ENCODE assay signal across 17 cellular contexts in genomic region chr1:26362331-26362730, GRCh38. TPM values are rescaled to one million over a fixed set of nuclear protein-coding genes. Genes with fewer than 3 reads are reported as not detected.
DNase-seq lines count a peak whose midpoint lies in the region; ATAC-seq, FAIRE-seq and TF ChIP-seq lines count a peak whose summit lies in the region.
"Had no signal": no experiment of that assay in that cellular context is flagged by ENCODE, and none has a peak within 500 bp of the region (broad histone marks: within the 10 kb centered on the region; RNA-seq: fewer than 3 reads in every experiment).

No MANE protein-coding gene starts in this region.

- no peak overlapping the region for H3K4me3 Mint-ChIP-seq in T-cell
- H3K4me3 Mint-ChIP-seq in naive thymus-derived CD8-positive, alpha-beta T cell, result peak overlapping the region in 7 of 10 donors; percentile 1 to 56 (median 16)
- H3K4me3 Mint-ChIP-seq in activated CD4-positive, alpha-beta memory T cell treated with anti-CD3 and anti-CD28 coated beads, Interleukin-2, amount 10 ng/mL, durations not matched to agents 7 days and 5 days, result no peak overlapping the region
- H3K4me3 Mint-ChIP-seq: GM23338 had no signal

- TF ChIP-seq CTCF in HepG2 (CRISPR knock-in tag; IDR thresholded peaks at IDR 0.05) (no peak), right lobe of liver (IDR thresholded peaks at IDR 0.05) (no peak)

- H3K4me3 ChIP-seq in HepG2 (replicated peaks in 1 of 3; ENCODE audit: insufficient read depth in 1 of 3, low read depth in 2 of 3, low read length in 3 of 3), result no peak overlapping the region
- no peak overlapping the region for H3K4me3 ChIP-seq in right lobe of liver
- H3K4me3 ChIP-seq: GM12878, GM23338 had no signal

- H3K36me3 ChIP-seq in HepG2 (replicated peaks in 1 of 2; ENCODE audit: control insufficient read depth in 1 of 2, insufficient read depth in 2 of 2, low read length in 2 of 2), result no peaks in the 10 kb centered on the region
- H3K36me3 ChIP-seq in right lobe of liver, result no peaks in the 10 kb centered on the region
- H3K36me3 ChIP-seq: BE2C had no signal

- H3K4me1 ChIP-seq in HepG2 (ENCODE audit: insufficient read depth, low read length) (peaks cover 72% of the 10 kb centered on the region), right lobe of liver (peaks cover 0 to 10% (median 5%) of the 10 kb centered on the region in 4 donors)
- H3K4me1 ChIP-seq: BE2C had no signal

- H3K27me3 ChIP-seq in HepG2 (ENCODE audit: control insufficient read depth in 1 of 2, insufficient read depth in 2 of 2, low read length in 2 of 2), result no peaks in the 10 kb centered on the region
- H3K27me3 ChIP-seq in right lobe of liver, result no peaks in the 10 kb centered on the region

- no peak for TF ChIP-seq RAD21 in HepG2 (CRISPR knock-in tag; IDR thresholded peaks at IDR 0.05)

- H3K9me3 ChIP-seq in HepG2 (ENCODE audit: low read length), result no peaks in the 10 kb centered on the region
- no peaks in the 10 kb centered on the region for H3K9me3 ChIP-seq in right lobe of liver
- H3K9me3 ChIP-seq: BE2C had no signal

- H3K27ac Mint-ChIP-seq in T-cell, result peak overlapping the region; percentile 66 to 77
- peak overlapping the region in 3 of 10 donors; percentile 1 to 43 (median 28) for H3K27ac Mint-ChIP-seq in naive thymus-derived CD8-positive, alpha-beta T cell
- H3K27ac Mint-ChIP-seq in activated CD4-positive, alpha-beta memory T cell treated with anti-CD3 and anti-CD28 coated beads, Interleukin-2, amount 10 ng/mL, durations not matched to agents 7 days and 5 days, result no peak overlapping the region
- H3K27ac Mint-ChIP-seq: GM23338, H9 had no signal

- TF ChIP-seq POLR2A in HepG2 (IDR thresholded peaks at IDR 0.05; ENCODE audit: insufficient read depth in 1 of 2, low read depth in 2 of 2, low read length in 2 of 2) (no peak), right lobe of liver (IDR thresholded peaks at IDR 0.05) (no peak)

- no peak overlapping the region for H2AFZ ChIP-seq in HepG2 (ENCODE audit: low read length)
- H2AFZ ChIP-seq: GM23338 had no signal

- no peaks in the 10 kb centered on the region for H3K79me2 ChIP-seq in HepG2 (ENCODE audit: insufficient read depth, low read length)

- H3K4me1 Mint-ChIP-seq in T-cell, result peaks cover 53 to 77% (median 60%) of the 10 kb centered on the region in 3 donors
- peaks cover 33 to 69% (median 66%) of the 10 kb centered on the region in 4 donors for H3K4me1 Mint-ChIP-seq in naive thymus-derived CD8-positive, alpha-beta T cell
- H3K4me1 Mint-ChIP-seq in activated CD4-positive, alpha-beta memory T cell treated with anti-CD3 and anti-CD28 coated beads, Interleukin-2, amount 10 ng/mL, durations not matched to agents 7 days and 5 days, result peaks cover 59% of the 10 kb centered on the region

- H3K4me2 ChIP-seq in HepG2 (ENCODE audit: low read depth, low read length), result no peak overlapping the region
- H3K4me2 ChIP-seq: GM23338 had no signal

- H3K27me3 Mint-ChIP-seq in T-cell, result peaks cover 4 to 16% of the 10 kb centered on the region in 2 donors
- peaks cover 3 to 19% (median 9%) of the 10 kb centered on the region in 5 donors for H3K27me3 Mint-ChIP-seq in naive thymus-derived CD8-positive, alpha-beta T cell
- H3K27me3 Mint-ChIP-seq in activated CD4-positive, alpha-beta memory T cell treated with anti-CD3 and anti-CD28 coated beads, Interleukin-2, amount 10 ng/mL, durations not matched to agents 7 days and 5 days, result peaks cover 23% of the 10 kb centered on the region

- H3K27ac ChIP-seq in HepG2 (ENCODE audit: extremely low read length, insufficient read depth, low read length) (no peak overlapping the region), right lobe of liver (no peak overlapping the region)
- H3K27ac ChIP-seq: C4-2B had no signal

- in situ Hi-C loops in HepG2 (cut with HindIII; ENCODE audit: extremely low pct_ligation_motif_present, low pct_unique_long_range_greater_than_20kb), result loop anchor here (5.0 kb wide), 2 partner anchors 40 to 75 kb away; no protein-coding TSS in a partner anchor

- no peak for FAIRE-seq in HepG2 (lab: Jason Lieb, UNC)
- FAIRE-seq: A204.1, GM12878 had no signal

- DNase-seq in HepG2 (ENCODE audit: low spot score) (no peak), right lobe of liver (no peak), T-cell (no peak), pons (ENCODE audit: low spot score) (no peak), mesenteric fat pad (ENCODE audit: low spot score) (no peak)
- no peak for DNase-seq in naive thymus-derived CD8-positive, alpha-beta T cell
- no peak for DNase-seq in activated CD4-positive, alpha-beta memory T cell treated with anti-CD3 and anti-CD28 coated beads, Interleukin-2, amount 10 ng/mL, durations not matched to agents 7 days and 5 days
- DNase-seq: BE2C; CD8-positive, alpha-beta memory T cell; DMS53; H9 had no signal

- 94% methylated on average over 3 of the region's 3 CpGs for WGBS in HepG2 (ENCODE audit: low lambda C conversion rate)
- no CpG with 5 or more reads among the region's 3 CpGs for WGBS in right lobe of liver (ENCODE audit: insufficient coverage, low coverage, low lambda C conversion rate, missing lambda C conversion rate)

- BruUV-seq in HepG2 (replicated peaks; lab: Mats Ljungman, UMichigan), result no TSS peak

- H3K9ac ChIP-seq in HepG2 (ENCODE audit: insufficient read depth, low read depth, low read length), result no peak overlapping the region

- CTCF ChIA-PET in HepG2 (lab: Yijun Ruan, JAX; ENCODE audit: low intra/inter-chr PET ratio, low total read pairs), result interaction anchor here (2.6 to 4.0 kb wide), 3 partner anchors 34 to 77 kb away, joined by 12 to 51 read pairs (median 26); no protein-coding TSS in a partner anchor
- CTCF ChIA-PET in T-cell (lab: Charles Lee), result interaction anchor here (0.5 to 1.7 kb wide), 5 partner anchors 16 to 77 kb away, joined by 3 to 8 read pairs (median 3); no protein-coding TSS in a partner anchor
- CTCF ChIA-PET in activated CD4-positive, alpha-beta memory T cell treated with anti-CD3 and anti-CD28 coated beads, Interleukin-2, amount 10 ng/mL, durations not matched to agents 7 days and 5 days (lab: Charles Lee), result interaction anchor here (0.6 to 8.2 kb wide), 14 partner anchors 12 to 193 kb away, joined by 3 to 67 read pairs (median 4); partner anchors contain the start of genes SH3BGRL3, ZNF593 and ZNF683

- H3K36me3 Mint-ChIP-seq in T-cell, result no peaks in the 10 kb centered on the region
- no peaks in the 10 kb centered on the region for H3K36me3 Mint-ChIP-seq in naive thymus-derived CD8-positive, alpha-beta T cell
- H3K36me3 Mint-ChIP-seq in activated CD4-positive, alpha-beta memory T cell treated with anti-CD3 and anti-CD28 coated beads, Interleukin-2, amount 10 ng/mL, durations not matched to agents 7 days and 5 days (ENCODE audit: low read depth), result no peaks in the 10 kb centered on the region

- no peaks in the 10 kb centered on the region for H3K9me3 Mint-ChIP-seq in T-cell
- H3K9me3 Mint-ChIP-seq in naive thymus-derived CD8-positive, alpha-beta T cell, result no peaks in the 10 kb centered on the region
- no peaks in the 10 kb centered on the region for H3K9me3 Mint-ChIP-seq in activated CD4-positive, alpha-beta memory T cell treated with anti-CD3 and anti-CD28 coated beads, Interleukin-2, amount 10 ng/mL, durations not matched to agents 7 days and 5 days
- H3K9me3 Mint-ChIP-seq: CD8-positive, alpha-beta memory T cell; GM23338; H9 had no signal

- H4K20me1 ChIP-seq in HepG2 (ENCODE audit: insufficient read depth, low read length), result no peaks in the 10 kb centered on the region

- ATAC-seq in HepG2, result no peak
- ATAC-seq in right lobe of liver, result no peak
- ATAC-seq in T-cell (replicated peaks in 1 of 4), result no peak
- no peak for ATAC-seq in naive thymus-derived CD8-positive, alpha-beta T cell
- ATAC-seq: GM23338 had no signal

- intact Hi-C loops in HepG2 (cut with micrococcal nuclease; ENCODE audit: unreplicated experiment), result loop anchor here (2.0 kb wide), 1 partner anchor 42 kb away; no protein-coding TSS in a partner anchor
- intact Hi-C loops in right lobe of liver (cut with DNase I), result loop anchor here (10.0 kb wide), 2 partner anchors 68 to 78 kb away; partner anchors contain the start of gene SH3BGRL3 (in 1 of the 2)

- POLR2A ChIA-PET in HepG2 (lab: Yijun Ruan, JAX) (interaction anchor here (1.0 to 1.9 kb wide), 2 partner anchors 10 to 12 kb away, joined by 4 to 13 read pairs; no protein-coding TSS in a partner anchor), T-cell (lab: Charles Lee) (interaction anchor here in 1 of 2 donors (0.7 kb wide), 1 partner anchor 16 kb away, joined by 3 read pairs; no protein-coding TSS in a partner anchor)
- POLR2A ChIA-PET in naive thymus-derived CD8-positive, alpha-beta T cell (lab: Charles Lee), result interaction anchor here (0.9 to 8.0 kb wide), 6 partner anchors 8 to 182 kb away, joined by 3 to 75 read pairs (median 4); partner anchors contain the start of genes CD52 and ZNF683
- POLR2A ChIA-PET in activated CD4-positive, alpha-beta memory T cell treated with anti-CD3 and anti-CD28 coated beads, Interleukin-2, amount 10 ng/mL, durations not matched to agents 7 days and 5 days (lab: Charles Lee), result interaction anchor here (1.0 to 1.9 kb wide), 9 partner anchors 12 to 172 kb away, joined by 3 to 8 read pairs (median 4); partner anchors contain the start of genes CATSPER4 and SH3BGRL3

- TF ChIP-seq EP300 in HepG2 (IDR thresholded peaks at IDR 0.05; ENCODE audit: low read depth in 2 of 2, low read length in 2 of 2) (no peak), HepG2 (CRISPR knock-in tag; IDR thresholded peaks at IDR 0.05; ENCODE audit: borderline replicate concordance) (no peak)

RNA-seq across cellular contexts. Expression of gene CRYBG2, which starts 8.4 kb away (rescaled TPM):
- total RNA-seq in HepG2 (2016; rRNA removed; fragmentation: Illumina TruSeq; extraction: Trizol) (0.39 and 1.3 TPM in 2 replicates), right lobe of liver (1 to 10 TPM in 2 of 6 experiments, under 1 TPM in 1, not detected in 3; 0.81 to 1.9 (median 1.7) TPM), T-cell (1 to 10 TPM; 3.0 to 7.3 (median 5.1) TPM), mesenteric fat pad (0.06 TPM)
- total RNA-seq in HepG2 (2016; cell fraction: cytosol; rRNA removed; fragmentation: Illumina TruSeq; extraction: Trizol; ENCODE audit: low read depth), result 0.18 TPM in 1 of 2 replicates, not detected in the other
- total RNA-seq in HepG2 (2016; cell fraction: insoluble cytoplasmic fraction; rRNA removed; fragmentation: Illumina TruSeq; extraction: Trizol), result 0.86 and 1.1 TPM in 2 replicates
- total RNA-seq in HepG2 (2016; cell fraction: membrane; rRNA removed; fragmentation: Illumina TruSeq; extraction: Trizol), result 0.48 and 0.87 TPM in 2 replicates
- total RNA-seq in HepG2 (2016; cell fraction: nucleus; rRNA removed; fragmentation: Illumina TruSeq; extraction: Trizol), result 2.3 TPM in 2 replicates
- polyA plus RNA-seq in HepG2 (2011; rRNA removed), result 2.9 and 4.7 TPM in 2 replicates
- 2.0 and 2.5 TPM in 2 replicates for polyA plus RNA-seq in HepG2 (2011; cell fraction: cytosol; rRNA removed)
- polyA plus RNA-seq in HepG2 (2011; cell fraction: nucleus; rRNA removed), result 16.5 and 19.4 TPM in 2 replicates
- 2.7 and 3.8 TPM in 2 replicates for polyA plus RNA-seq in HepG2 (2012)
- polyA plus RNA-seq in HepG2 (2016; cell fraction: cytosol; fragmentation: Illumina TruSeq; extraction: Trizol; ENCODE audit: low read depth), result 0.12 and 0.98 TPM in 2 replicates
- polyA plus RNA-seq in HepG2 (2016; cell fraction: insoluble cytoplasmic fraction; fragmentation: Illumina TruSeq; extraction: Trizol; ENCODE audit: low read depth), result 1.7 and 1.8 TPM in 2 replicates
- polyA plus RNA-seq in HepG2 (2016; cell fraction: membrane; fragmentation: Illumina TruSeq; extraction: Trizol; ENCODE audit: low read depth), result 0.48 and 0.79 TPM in 2 replicates
- 3.4 and 8.9 TPM in 2 replicates for polyA plus RNA-seq in HepG2 (2016; cell fraction: nucleus; fragmentation: Illumina TruSeq; extraction: Trizol; ENCODE audit: insufficient read depth, low read depth)
- polyA minus RNA-seq in HepG2 (2011; rRNA and poly(A)+ RNA removed; ENCODE audit: low replicate concordance), result 3.5 and 7.2 TPM in 2 replicates
- polyA minus RNA-seq in HepG2 (2011; cell fraction: cytosol; rRNA and poly(A)+ RNA removed), result 3.4 and 5.1 TPM in 2 replicates
- 7.6 and 9.4 TPM in 2 replicates for polyA minus RNA-seq in HepG2 (2011; cell fraction: nucleus; rRNA and poly(A)+ RNA removed)
- total RNA-seq in naive thymus-derived CD8-positive, alpha-beta T cell, result under 1 TPM; 0.74 to 0.75 TPM
- polyA plus RNA-seq in naive thymus-derived CD8-positive, alpha-beta T cell, result under 1 TPM in 2 of 3 donors, not detected in 1; 0.07 to 0.55 TPM
- total RNA-seq in activated CD4-positive, alpha-beta memory T cell treated with anti-CD3 and anti-CD28 coated beads, Interleukin-2, amount 10 ng/mL, durations not matched to agents 7 days and 5 days, result 1 to 10 TPM; 1.9 to 4.3 TPM

RNA-seq across cellular contexts. Expression of gene ZNF683, which starts 10.2 kb away (rescaled TPM):
- not detected in 2 replicates for total RNA-seq in HepG2 (2016; rRNA removed; fragmentation: Illumina TruSeq; extraction: Trizol)
- total RNA-seq in HepG2 (2016; cell fraction: cytosol; rRNA removed; fragmentation: Illumina TruSeq; extraction: Trizol; ENCODE audit: low read depth), result not detected in 2 replicates
- total RNA-seq in HepG2 (2016; cell fraction: insoluble cytoplasmic fraction; rRNA removed; fragmentation: Illumina TruSeq; extraction: Trizol), result not detected in 2 replicates
- not detected in 2 replicates for total RNA-seq in HepG2 (2016; cell fraction: membrane; rRNA removed; fragmentation: Illumina TruSeq; extraction: Trizol)
- total RNA-seq in HepG2 (2016; cell fraction: nucleus; rRNA removed; fragmentation: Illumina TruSeq; extraction: Trizol), result not detected in 2 replicates
- polyA plus RNA-seq in HepG2 (2011; rRNA removed), result not detected in 2 replicates
- not detected in 2 replicates for polyA plus RNA-seq in HepG2 (2011; cell fraction: cytosol; rRNA removed)
- not detected in 2 replicates for polyA plus RNA-seq in HepG2 (2011; cell fraction: nucleus; rRNA removed)
- polyA plus RNA-seq in HepG2 (2012), result not detected in 2 replicates
- polyA plus RNA-seq in HepG2 (2016; cell fraction: cytosol; fragmentation: Illumina TruSeq; extraction: Trizol; ENCODE audit: low read depth), result not detected in 2 replicates
- polyA plus RNA-seq in HepG2 (2016; cell fraction: insoluble cytoplasmic fraction; fragmentation: Illumina TruSeq; extraction: Trizol; ENCODE audit: low read depth), result not detected in 2 replicates
- not detected in 2 replicates for polyA plus RNA-seq in HepG2 (2016; cell fraction: membrane; fragmentation: Illumina TruSeq; extraction: Trizol; ENCODE audit: low read depth)
- not detected in 2 replicates for polyA plus RNA-seq in HepG2 (2016; cell fraction: nucleus; fragmentation: Illumina TruSeq; extraction: Trizol; ENCODE audit: insufficient read depth, low read depth)
- not detected in 2 replicates for polyA minus RNA-seq in HepG2 (2011; rRNA and poly(A)+ RNA removed; ENCODE audit: low replicate concordance)
- polyA minus RNA-seq in HepG2 (2011; cell fraction: cytosol; rRNA and poly(A)+ RNA removed), result not detected in 2 replicates
- not detected in 2 replicates for polyA minus RNA-seq in HepG2 (2011; cell fraction: nucleus; rRNA and poly(A)+ RNA removed)
- total RNA-seq in right lobe of liver, result under 1 TPM in 1 of 6 experiments, not detected in 5; 0.19 TPM
- total RNA-seq in T-cell, result 10 to 100 TPM in 2 of 5 donors, 1 to 10 TPM in 2, under 1 TPM in 1; 0.32 to 23.1 (median 5.3) TPM
- total RNA-seq in naive thymus-derived CD8-positive, alpha-beta T cell, result 1 to 10 TPM; 2.1 to 2.4 TPM
- polyA plus RNA-seq in naive thymus-derived CD8-positive, alpha-beta T cell, result 1 to 10 TPM in 2 of 3 donors, under 1 TPM in 1; 0.42 to 6.3 (median 3.1) TPM
- under 1 TPM in 1 of 2 experiments, not detected in 1; 0.18 TPM for total RNA-seq in activated CD4-positive, alpha-beta memory T cell treated with anti-CD3 and anti-CD28 coated beads, Interleukin-2, amount 10 ng/mL, durations not matched to agents 7 days and 5 days
- not detected for total RNA-seq in mesenteric fat pad
- total RNA-seq: Daoy, GM12878, GM23338, H9, HT1080 had no signal
- polyA plus RNA-seq: GM12878, GM23338 had no signal

RNA-seq across cellular contexts. Expression of gene CD52, which starts 44.6 kb away (rescaled TPM):
- not detected in 2 replicates for total RNA-seq in HepG2 (2016; rRNA removed; fragmentation: Illumina TruSeq; extraction: Trizol)
- total RNA-seq in HepG2 (2016; cell fraction: cytosol; rRNA removed; fragmentation: Illumina TruSeq; extraction: Trizol; ENCODE audit: low read depth), result not detected in 2 replicates
- total RNA-seq in HepG2 (2016; cell fraction: insoluble cytoplasmic fraction; rRNA removed; fragmentation: Illumina TruSeq; extraction: Trizol), result not detected in 2 replicates
- not detected in 2 replicates for total RNA-seq in HepG2 (2016; cell fraction: membrane; rRNA removed; fragmentation: Illumina TruSeq; extraction: Trizol)
- not detected in 2 replicates for total RNA-seq in HepG2 (2016; cell fraction: nucleus; rRNA removed; fragmentation: Illumina TruSeq; extraction: Trizol)
- polyA plus RNA-seq in HepG2 (2011; rRNA removed), result 0.32 and 0.93 TPM in 2 replicates
- polyA plus RNA-seq in HepG2 (2011; cell fraction: cytosol; rRNA removed), result 0.81 TPM in 2 replicates
- not detected in 2 replicates for polyA plus RNA-seq in HepG2 (2011; cell fraction: nucleus; rRNA removed)
- polyA plus RNA-seq in HepG2 (2012), result not detected in 2 replicates
- not detected in 2 replicates for polyA plus RNA-seq in HepG2 (2016; cell fraction: cytosol; fragmentation: Illumina TruSeq; extraction: Trizol; ENCODE audit: low read depth)
- polyA plus RNA-seq in HepG2 (2016; cell fraction: insoluble cytoplasmic fraction; fragmentation: Illumina TruSeq; extraction: Trizol; ENCODE audit: low read depth), result not detected in 2 replicates
- not detected in 2 replicates for polyA plus RNA-seq in HepG2 (2016; cell fraction: membrane; fragmentation: Illumina TruSeq; extraction: Trizol; ENCODE audit: low read depth)
- polyA plus RNA-seq in HepG2 (2016; cell fraction: nucleus; fragmentation: Illumina TruSeq; extraction: Trizol; ENCODE audit: insufficient read depth, low read depth), result not detected in 2 replicates
- 0.44 and 1.2 TPM in 2 replicates for polyA minus RNA-seq in HepG2 (2011; rRNA and poly(A)+ RNA removed; ENCODE audit: low replicate concordance)
- not detected in 2 replicates for polyA minus RNA-seq in HepG2 (2011; cell fraction: cytosol; rRNA and poly(A)+ RNA removed)
- polyA minus RNA-seq in HepG2 (2011; cell fraction: nucleus; rRNA and poly(A)+ RNA removed), result not detected in 2 replicates
- total RNA-seq in right lobe of liver, result 10 to 100 TPM in 2 of 6 experiments, 1 to 10 TPM in 4; 2.8 to 17.6 (median 8.5) TPM
- 1,000 to 10,000 TPM in 4 of 5 donors, 100 to 1,000 TPM in 1; 994 to 1,121 (median 1,054) TPM for total RNA-seq in T-cell
- total RNA-seq in naive thymus-derived CD8-positive, alpha-beta T cell, result 100 to 1,000 TPM; 772 to 847 TPM
- polyA plus RNA-seq in naive thymus-derived CD8-positive, alpha-beta T cell, result 1,000 to 10,000 TPM; 6,330 to 6,863 (median 6,804) TPM
- 1,000 to 10,000 TPM; 1,572 to 1,591 TPM for total RNA-seq in activated CD4-positive, alpha-beta memory T cell treated with anti-CD3 and anti-CD28 coated beads, Interleukin-2, amount 10 ng/mL, durations not matched to agents 7 days and 5 days
- 27.1 TPM for total RNA-seq in mesenteric fat pad
- total RNA-seq: Daoy, GM23338, HT1080 had no signal

RNA-seq across cellular contexts. Expression of gene LIN28A, which starts 48.3 kb away (rescaled TPM):
- total RNA-seq in HepG2 (2016; rRNA removed; fragmentation: Illumina TruSeq; extraction: Trizol) (0.04 TPM in 1 of 2 replicates, not detected in the other), right lobe of liver (under 1 TPM in 1 of 6 experiments, not detected in 5; 0.09 TPM), T-cell (1 to 10 TPM in 2 of 5 donors, under 1 TPM in 1, not detected in 2; 0.95 to 1.3 (median 1.1) TPM), mesenteric fat pad (not detected)
- total RNA-seq in HepG2 (2016; cell fraction: cytosol; rRNA removed; fragmentation: Illumina TruSeq; extraction: Trizol; ENCODE audit: low read depth), result not detected in 2 replicates
- total RNA-seq in HepG2 (2016; cell fraction: insoluble cytoplasmic fraction; rRNA removed; fragmentation: Illumina TruSeq; extraction: Trizol), result 0.02 TPM in 1 of 2 replicates, not detected in the other
- not detected in 2 replicates for total RNA-seq in HepG2 (2016; cell fraction: membrane; rRNA removed; fragmentation: Illumina TruSeq; extraction: Trizol)
- not detected in 2 replicates for total RNA-seq in HepG2 (2016; cell fraction: nucleus; rRNA removed; fragmentation: Illumina TruSeq; extraction: Trizol)
- 0.01 TPM in 1 of 2 replicates, not detected in the other for polyA plus RNA-seq in HepG2 (2011; rRNA removed)
- polyA plus RNA-seq in HepG2 (2011; cell fraction: cytosol; rRNA removed), result 0.01 TPM in 1 of 2 replicates, not detected in the other
- 0.05 and 0.07 TPM in 2 replicates for polyA plus RNA-seq in HepG2 (2011; cell fraction: nucleus; rRNA removed)
- 0.05 TPM in 1 of 2 replicates, not detected in the other for polyA plus RNA-seq in HepG2 (2012)
- polyA plus RNA-seq in HepG2 (2016; cell fraction: cytosol; fragmentation: Illumina TruSeq; extraction: Trizol; ENCODE audit: low read depth), result not detected in 2 replicates
- polyA plus RNA-seq in HepG2 (2016; cell fraction: insoluble cytoplasmic fraction; fragmentation: Illumina TruSeq; extraction: Trizol; ENCODE audit: low read depth), result not detected in 2 replicates
- not detected in 2 replicates for polyA plus RNA-seq in HepG2 (2016; cell fraction: membrane; fragmentation: Illumina TruSeq; extraction: Trizol; ENCODE audit: low read depth)
- not detected in 2 replicates for polyA plus RNA-seq in HepG2 (2016; cell fraction: nucleus; fragmentation: Illumina TruSeq; extraction: Trizol; ENCODE audit: insufficient read depth, low read depth)
- polyA minus RNA-seq in HepG2 (2011; rRNA and poly(A)+ RNA removed; ENCODE audit: low replicate concordance), result 0.04 TPM in 1 of 2 replicates, not detected in the other
- not detected in 2 replicates for polyA minus RNA-seq in HepG2 (2011; cell fraction: cytosol; rRNA and poly(A)+ RNA removed)
- polyA minus RNA-seq in HepG2 (2011; cell fraction: nucleus; rRNA and poly(A)+ RNA removed), result not detected in 2 replicates
- total RNA-seq in naive thymus-derived CD8-positive, alpha-beta T cell, result not detected
- not detected for polyA plus RNA-seq in naive thymus-derived CD8-positive, alpha-beta T cell
- not detected for total RNA-seq in activated CD4-positive, alpha-beta memory T cell treated with anti-CD3 and anti-CD28 coated beads, Interleukin-2, amount 10 ng/mL, durations not matched to agents 7 days and 5 days
- total RNA-seq: CD8-positive, alpha-beta memory T cell; Daoy; HT1080 had no signal
- polyA plus RNA-seq: CD8-positive, alpha-beta memory T cell had no signal

RNA-seq across cellular contexts. Expression of gene UBXN11, which starts 55.9 kb away (rescaled TPM):
- total RNA-seq in HepG2 (2016; rRNA removed; fragmentation: Illumina TruSeq; extraction: Trizol) (3.2 and 9.3 TPM in 2 replicates), right lobe of liver (10 to 100 TPM in 1 of 6 experiments, 1 to 10 TPM in 5; 4.3 to 11.3 (median 7.0) TPM), T-cell (100 to 1,000 TPM in 3 of 5 donors, 10 to 100 TPM in 2; 39.5 to 112 (median 104) TPM), mesenteric fat pad (22.2 TPM)
- 4.9 and 5.3 TPM in 2 replicates for total RNA-seq in HepG2 (2016; cell fraction: cytosol; rRNA removed; fragmentation: Illumina TruSeq; extraction: Trizol; ENCODE audit: low read depth)
- total RNA-seq in HepG2 (2016; cell fraction: insoluble cytoplasmic fraction; rRNA removed; fragmentation: Illumina TruSeq; extraction: Trizol), result 3.0 and 8.5 TPM in 2 replicates
- 4.4 and 5.7 TPM in 2 replicates for total RNA-seq in HepG2 (2016; cell fraction: membrane; rRNA removed; fragmentation: Illumina TruSeq; extraction: Trizol)
- total RNA-seq in HepG2 (2016; cell fraction: nucleus; rRNA removed; fragmentation: Illumina TruSeq; extraction: Trizol), result 15.9 and 19.3 TPM in 2 replicates
- 10.3 and 10.4 TPM in 2 replicates for polyA plus RNA-seq in HepG2 (2011; rRNA removed)
- polyA plus RNA-seq in HepG2 (2011; cell fraction: cytosol; rRNA removed), result 3.0 and 5.8 TPM in 2 replicates
- 81.6 and 111 TPM in 2 replicates for polyA plus RNA-seq in HepG2 (2011; cell fraction: nucleus; rRNA removed)
- 4.8 and 5.2 TPM in 2 replicates for polyA plus RNA-seq in HepG2 (2012)
- polyA plus RNA-seq in HepG2 (2016; cell fraction: cytosol; fragmentation: Illumina TruSeq; extraction: Trizol; ENCODE audit: low read depth), result 7.2 and 9.0 TPM in 2 replicates
- polyA plus RNA-seq in HepG2 (2016; cell fraction: insoluble cytoplasmic fraction; fragmentation: Illumina TruSeq; extraction: Trizol; ENCODE audit: low read depth), result 6.4 and 8.0 TPM in 2 replicates
- polyA plus RNA-seq in HepG2 (2016; cell fraction: membrane; fragmentation: Illumina TruSeq; extraction: Trizol; ENCODE audit: low read depth), result 8.8 and 9.0 TPM in 2 replicates
- 64.2 and 68.2 TPM in 2 replicates for polyA plus RNA-seq in HepG2 (2016; cell fraction: nucleus; fragmentation: Illumina TruSeq; extraction: Trizol; ENCODE audit: insufficient read depth, low read depth)
- polyA minus RNA-seq in HepG2 (2011; rRNA and poly(A)+ RNA removed; ENCODE audit: low replicate concordance), result 4.3 and 43.2 TPM in 2 replicates
- 1.2 and 2.0 TPM in 2 replicates for polyA minus RNA-seq in HepG2 (2011; cell fraction: cytosol; rRNA and poly(A)+ RNA removed)
- 8.6 and 11.5 TPM in 2 replicates for polyA minus RNA-seq in HepG2 (2011; cell fraction: nucleus; rRNA and poly(A)+ RNA removed)
- total RNA-seq in naive thymus-derived CD8-positive, alpha-beta T cell, result 100 to 1,000 TPM; 121 to 129 TPM
- polyA plus RNA-seq in naive thymus-derived CD8-positive, alpha-beta T cell, result 10 to 100 TPM in 2 of 3 donors, 1 to 10 TPM in 1; 9.1 to 14.7 (median 12.4) TPM
- 10 to 100 TPM; 46.9 to 49.9 TPM for total RNA-seq in activated CD4-positive, alpha-beta memory T cell treated with anti-CD3 and anti-CD28 coated beads, Interleukin-2, amount 10 ng/mL, durations not matched to agents 7 days and 5 days

Comparison
In these comparisons a context has a peak if more than half of its experiments do, and no peak if none do; other contexts are left out.
1. H3K4me3 Mint-ChIP-seq: peak in naive thymus-derived CD8-positive, alpha-beta T cell (7 of 10); none in T-cell (0 of 3) and activated CD4-positive, alpha-beta memory T cell treated with anti-CD3 and anti-CD28 coated beads, Interleukin-2, amount 10 ng/mL, durations not matched to agents 7 days and 5 days (single experiment).
2. RNA of gene CD52, which starts 44.6 kb away (total RNA-seq): 1,572 to 1,591 TPM in activated CD4-positive, alpha-beta memory T cell treated with anti-CD3 and anti-CD28 coated beads, Interleukin-2, amount 10 ng/mL, durations not matched to agents 7 days and 5 days, 994 to 1,121 TPM in T-cell and 772 to 847 TPM in naive thymus-derived CD8-positive, alpha-beta T cell; 27.1 TPM in mesenteric fat pad (single experiment), 2.8 to 17.6 TPM in right lobe of liver and not detected in HepG2; every median in the first group is over 10 times any median in the second.